ENCODE assay signal across 6 cellular contexts in the genomic region with DNA sequence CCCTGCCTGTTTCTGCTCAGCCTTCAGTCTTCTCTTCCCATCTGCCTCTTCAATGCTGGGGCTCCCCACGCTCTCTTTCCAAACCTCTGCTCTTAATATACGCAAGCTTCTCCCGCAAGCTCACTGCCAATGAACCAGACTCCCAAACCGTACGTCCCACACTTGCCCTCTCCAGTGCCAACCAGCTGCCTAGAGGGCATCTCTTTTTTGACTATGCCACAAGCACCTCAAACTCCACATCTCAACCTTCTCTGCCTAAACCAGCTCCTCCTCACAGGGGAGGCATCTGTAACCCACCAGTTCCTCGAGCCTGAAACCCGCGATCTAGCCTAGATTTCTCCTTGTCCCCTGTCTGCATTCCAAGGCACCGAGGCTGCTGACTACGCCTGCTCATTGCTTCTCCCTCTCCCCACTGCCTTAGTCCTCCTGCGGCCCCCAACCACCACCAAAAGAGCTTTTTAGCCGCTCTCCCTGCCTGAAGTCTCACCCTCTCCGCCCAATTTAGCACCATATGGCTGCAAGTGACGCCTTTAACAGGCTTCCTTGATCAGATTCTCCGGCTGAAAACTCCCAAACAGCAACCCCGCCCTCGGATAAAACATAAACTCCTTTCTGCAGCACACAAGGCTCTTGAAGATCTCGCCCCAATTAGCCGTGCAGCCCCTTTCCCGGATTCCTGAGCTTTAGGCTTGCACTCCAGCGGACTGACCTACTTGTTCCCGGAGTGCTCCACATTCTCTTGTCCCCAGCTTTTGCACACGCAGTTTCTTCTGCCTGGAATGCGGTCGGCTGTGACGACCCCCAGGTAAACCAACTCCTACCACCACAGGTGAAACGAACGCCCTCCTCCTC. TPM values are rescaled to one million over a fixed set of nuclear protein-coding genes. Genes with fewer than 3 reads are reported as not detected.
DNase-seq lines count a peak whose midpoint lies in the region; ATAC-seq and TF ChIP-seq lines count a peak whose summit lies in the region.

No MANE protein-coding gene starts in this region.

- H3F3A ChIP-seq in GM23338 (replicated peaks; ENCODE audit: low read depth): no peaks in the 10 kb centered on the region

- peaks cover 22% of the 10 kb centered on the region for H3K4me1 ChIP-seq in GM23338 (ENCODE audit: insufficient read depth)
- H3K4me1 ChIP-seq in left lung: peaks cover 14 to 60% of the 10 kb centered on the region in 2 donors

- no peaks in the 10 kb centered on the region for H3K27me3 ChIP-seq in GM23338 (ENCODE audit: insufficient read depth)
- no peaks in the 10 kb centered on the region for H3K27me3 ChIP-seq in left lung

- H3K27me3 Mint-ChIP-seq in GM23338 (ENCODE audit: insufficient read depth, low read depth, poor library complexity): peaks cover 5% of the 10 kb centered on the region
- no peaks in the 10 kb centered on the region for H3K27me3 Mint-ChIP-seq in WTC11 (ENCODE audit: low read depth)

- intact Hi-C loops in left lung (cut with DNase I): no loop called here

- POLR2A ChIA-PET in WTC11 (lab: Charles Lee): interaction anchor here (0.6 to 2.3 kb wide), 2 partner anchors 12 to 49 kb away, joined by 3 to 7 read pairs; a partner anchor contains a TSS

- H3K36me3 Mint-ChIP-seq in GM23338 (ENCODE audit: low read depth): peaks cover 11% of the 10 kb centered on the region
- peaks cover 9% of the 10 kb centered on the region for H3K36me3 Mint-ChIP-seq in WTC11

- CTCF ChIA-PET in WTC11 (lab: Charles Lee): interaction anchor here (0.6 to 1.4 kb wide), 3 partner anchors 8 to 88 kb away, joined by 3 to 6 read pairs (median 5); a partner anchor contains a TSS

- H3K9me3 Mint-ChIP-seq in GM23338: no peaks in the 10 kb centered on the region; the same call in 2 of the 3 replicates
- no peaks in the 10 kb centered on the region for H3K9me3 Mint-ChIP-seq in WTC11

- H3K4me1 Mint-ChIP-seq in GM23338 (peaks cover 33% of the 10 kb centered on the region), WTC11 (peaks cover 40% of the 10 kb centered on the region)

- H3K27ac ChIP-seq in GM23338 (ENCODE audit: low read depth) (no peak overlapping the region), left lung (peak overlapping the region; percentile 13 to 87)

- peak overlapping the region; percentile 58 for H3K27ac Mint-ChIP-seq in GM23338
- peak overlapping the region; percentile 79 for H3K27ac Mint-ChIP-seq in WTC11

- no peaks in the 10 kb centered on the region for H3K9me3 ChIP-seq in left lung

- DNase-seq in GM23338 (ENCODE audit: low spot score) (peak; percentile 69), WTC11 (ENCODE audit: low spot score) (peak; percentile 37), left lung (no peak)

- H3K4me3 Mint-ChIP-seq in GM23338: peak overlapping the region; percentile 83
- H3K4me3 Mint-ChIP-seq in WTC11: peak overlapping the region; percentile 85

- H3K36me3 ChIP-seq in GM23338 (ENCODE audit: insufficient read depth) (no peaks in the 10 kb centered on the region), left lung (no peaks in the 10 kb centered on the region)

- H3K9me2 ChIP-seq in GM23338 (ENCODE audit: insufficient read depth): no peaks in the 10 kb centered on the region

- H3K79me2 ChIP-seq in GM23338 (replicated peaks; ENCODE audit: insufficient read depth): peaks cover 61% of the 10 kb centered on the region

- peaks cover 49% of the 10 kb centered on the region for H4K20me1 ChIP-seq in GM23338 (replicated peaks; ENCODE audit: insufficient read depth)

- ATAC-seq in GM23338 (peak; percentile 15), WTC11 (peak; percentile 13), left lung (peak; percentile 5), HG02642 (IDR thresholded peaks at IDR 0.05; ENCODE audit: poor library complexity, unreplicated experiment) (no peak), HG03139 (IDR thresholded peaks at IDR 0.05; ENCODE audit: unreplicated experiment) (no peak), HG03135 (IDR thresholded peaks at IDR 0.05; ENCODE audit: unreplicated experiment) (no peak)

- H3K4me3 ChIP-seq in GM23338 (peak overlapping the region; percentile 72), left lung (peak overlapping the region; percentile 93 to 97)

- H2AFZ ChIP-seq in GM23338: no peak overlapping the region

- TF ChIP-seq CTCF in GM23338 (conservative IDR thresholded peaks at IDR 0.05; ENCODE audit: low read depth in 2 of 2) (no peak), WTC11 (IDR thresholded peaks at IDR 0.05) (no peak), left lung (IDR thresholded peaks at IDR 0.05) (no peak)

- H3K4me2 ChIP-seq in GM23338: peak overlapping the region; percentile 89

TF ChIP-seq in GM23338, 12 proteins besides CTCF, POLR2A, EP300 and RAD21:
- no peak for TF ChIP-seq POLR2AphosphoS5 (IDR thresholded peaks at IDR 0.05; ENCODE audit: low read depth)
- no peak for TF ChIP-seq JUNB (IDR thresholded peaks at IDR 0.05; ENCODE audit: unreplicated experiment)
- TF ChIP-seq STAT1 (IDR thresholded peaks at IDR 0.05; ENCODE audit: unreplicated experiment): no peak
- TF ChIP-seq, protein P1, sequence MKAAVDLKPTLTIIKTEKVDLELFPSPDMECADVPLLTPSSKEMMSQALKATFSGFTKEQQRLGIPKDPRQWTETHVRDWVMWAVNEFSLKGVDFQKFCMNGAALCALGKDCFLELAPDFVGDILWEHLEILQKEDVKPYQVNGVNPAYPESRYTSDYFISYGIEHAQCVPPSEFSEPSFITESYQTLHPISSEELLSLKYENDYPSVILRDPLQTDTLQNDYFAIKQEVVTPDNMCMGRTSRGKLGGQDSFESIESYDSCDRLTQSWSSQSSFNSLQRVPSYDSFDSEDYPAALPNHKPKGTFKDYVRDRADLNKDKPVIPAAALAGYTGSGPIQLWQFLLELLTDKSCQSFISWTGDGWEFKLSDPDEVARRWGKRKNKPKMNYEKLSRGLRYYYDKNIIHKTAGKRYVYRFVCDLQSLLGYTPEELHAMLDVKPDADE (IDR thresholded peaks at IDR 0.05): no peak
- no peak for TF ChIP-seq ZNF114 (CRISPR knock-in tag; IDR thresholded peaks at IDR 0.05)
- no peak for TF ChIP-seq EZH2 (IDR thresholded peaks at IDR 0.05; ENCODE audit: low read depth, unreplicated experiment)

TF ChIP-seq in WTC11, 78 proteins besides CTCF, POLR2A, EP300 and RAD21 (continues in another document):
- TF ChIP-seq, protein P2, sequence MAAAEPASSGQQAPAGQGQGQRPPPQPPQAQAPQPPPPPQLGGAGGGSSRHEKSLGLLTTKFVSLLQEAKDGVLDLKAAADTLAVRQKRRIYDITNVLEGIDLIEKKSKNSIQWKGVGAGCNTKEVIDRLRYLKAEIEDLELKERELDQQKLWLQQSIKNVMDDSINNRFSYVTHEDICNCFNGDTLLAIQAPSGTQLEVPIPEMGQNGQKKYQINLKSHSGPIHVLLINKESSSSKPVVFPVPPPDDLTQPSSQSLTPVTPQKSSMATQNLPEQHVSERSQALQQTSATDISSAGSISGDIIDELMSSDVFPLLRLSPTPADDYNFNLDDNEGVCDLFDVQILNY (CRISPR knock-in tag; IDR thresholded peaks at IDR 0.05): no peak
- TF ChIP-seq ZNF263 (CRISPR knock-in tag; IDR thresholded peaks at IDR 0.05; ENCODE audit: low read depth) (no peak), RORB (CRISPR knock-in tag; IDR thresholded peaks at IDR 0.05) (no peak), GABPB1 (CRISPR knock-in tag; IDR thresholded peaks at IDR 0.05) (no peak)
- TF ChIP-seq, protein P3, sequence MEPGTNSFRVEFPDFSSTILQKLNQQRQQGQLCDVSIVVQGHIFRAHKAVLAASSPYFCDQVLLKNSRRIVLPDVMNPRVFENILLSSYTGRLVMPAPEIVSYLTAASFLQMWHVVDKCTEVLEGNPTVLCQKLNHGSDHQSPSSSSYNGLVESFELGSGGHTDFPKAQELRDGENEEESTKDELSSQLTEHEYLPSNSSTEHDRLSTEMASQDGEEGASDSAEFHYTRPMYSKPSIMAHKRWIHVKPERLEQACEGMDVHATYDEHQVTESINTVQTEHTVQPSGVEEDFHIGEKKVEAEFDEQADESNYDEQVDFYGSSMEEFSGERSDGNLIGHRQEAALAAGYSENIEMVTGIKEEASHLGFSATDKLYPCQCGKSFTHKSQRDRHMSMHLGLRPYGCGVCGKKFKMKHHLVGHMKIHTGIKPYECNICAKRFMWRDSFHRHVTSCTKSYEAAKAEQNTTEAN (CRISPR knock-in tag; IDR thresholded peaks at IDR 0.05): no peak
- TF ChIP-seq, protein P4, sequence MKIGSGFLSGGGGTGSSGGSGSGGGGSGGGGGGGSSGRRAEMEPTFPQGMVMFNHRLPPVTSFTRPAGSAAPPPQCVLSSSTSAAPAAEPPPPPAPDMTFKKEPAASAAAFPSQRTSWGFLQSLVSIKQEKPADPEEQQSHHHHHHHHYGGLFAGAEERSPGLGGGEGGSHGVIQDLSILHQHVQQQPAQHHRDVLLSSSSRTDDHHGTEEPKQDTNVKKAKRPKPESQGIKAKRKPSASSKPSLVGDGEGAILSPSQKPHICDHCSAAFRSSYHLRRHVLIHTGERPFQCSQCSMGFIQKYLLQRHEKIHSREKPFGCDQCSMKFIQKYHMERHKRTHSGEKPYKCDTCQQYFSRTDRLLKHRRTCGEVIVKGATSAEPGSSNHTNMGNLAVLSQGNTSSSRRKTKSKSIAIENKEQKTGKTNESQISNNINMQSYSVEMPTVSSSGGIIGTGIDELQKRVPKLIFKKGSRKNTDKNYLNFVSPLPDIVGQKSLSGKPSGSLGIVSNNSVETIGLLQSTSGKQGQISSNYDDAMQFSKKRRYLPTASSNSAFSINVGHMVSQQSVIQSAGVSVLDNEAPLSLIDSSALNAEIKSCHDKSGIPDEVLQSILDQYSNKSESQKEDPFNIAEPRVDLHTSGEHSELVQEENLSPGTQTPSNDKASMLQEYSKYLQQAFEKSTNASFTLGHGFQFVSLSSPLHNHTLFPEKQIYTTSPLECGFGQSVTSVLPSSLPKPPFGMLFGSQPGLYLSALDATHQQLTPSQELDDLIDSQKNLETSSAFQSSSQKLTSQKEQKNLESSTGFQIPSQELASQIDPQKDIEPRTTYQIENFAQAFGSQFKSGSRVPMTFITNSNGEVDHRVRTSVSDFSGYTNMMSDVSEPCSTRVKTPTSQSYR (CRISPR knock-in tag; IDR thresholded peaks at IDR 0.05): no peak

RNA-seq across cellular contexts. Expression of a gene that starts 1.5 kb away (rescaled TPM):
- total RNA-seq in GM23338 (2014; rRNA removed; shearing (Covaris generic)): 76.6 and 114 TPM in 2 replicates
- 36.2 and 40.3 TPM in 2 replicates for polyA plus RNA-seq in GM23338 (2016; fragmentation: Nextera tagmentation; extraction: Ambion mirVana)
- total RNA-seq in WTC11 (2021) (107 to 122 TPM (median 122 TPM) in 3 replicates), left lung (100 to 1,000 TPM; 125 to 133 TPM)

RNA-seq across cellular contexts. Expression of a gene that starts 48.3 kb away (rescaled TPM):
- total RNA-seq in GM23338 (2014; rRNA removed; shearing (Covaris generic)): 58.3 and 89.1 TPM in 2 replicates
- 22.6 and 22.8 TPM in 2 replicates for polyA plus RNA-seq in GM23338 (2016; fragmentation: Nextera tagmentation; extraction: Ambion mirVana)
- total RNA-seq in WTC11 (2021) (47.9 to 55.9 TPM (median 53.5 TPM) in 3 replicates), left lung (10 to 100 TPM; 16.3 to 22.9 TPM)

RNA-seq across cellular contexts. Expression of a gene that starts 48.7 kb away (rescaled TPM):
- 201 and 249 TPM in 2 replicates for total RNA-seq in GM23338 (2014; rRNA removed; shearing (Covaris generic))
- 27.7 and 28.5 TPM in 2 replicates for polyA plus RNA-seq in GM23338 (2016; fragmentation: Nextera tagmentation; extraction: Ambion mirVana)
- total RNA-seq in WTC11 (2021) (109 to 128 TPM (median 115 TPM) in 3 replicates), left lung (10 to 100 TPM; 51.9 to 69.3 TPM)

RNA-seq across cellular contexts. Expression of a gene that starts 55.8 kb away (rescaled TPM):
- 19.6 and 20.0 TPM in 2 replicates for total RNA-seq in GM23338 (2014; rRNA removed; shearing (Covaris generic))
- 9.2 and 10.3 TPM in 2 replicates for polyA plus RNA-seq in GM23338 (2016; fragmentation: Nextera tagmentation; extraction: Ambion mirVana)
- total RNA-seq in WTC11 (2021) (21.6 to 22.6 TPM (median 21.9 TPM) in 3 replicates), left lung (10 to 100 TPM; 19.8 to 22.0 TPM)

Comparison
In these comparisons a context has a peak if more than half of its experiments do, and no peak if none do; other contexts are left out.
1. ATAC-seq: peak in GM23338 (single experiment), WTC11 (single experiment) and left lung (single experiment); none in HG02642 (single experiment), HG03139 (single experiment) and HG03135 (single experiment).
2. DNase-seq: peak in GM23338 (single experiment) and WTC11 (single experiment); none in left lung (0 of 2).